Comparison of ENCODE assay signal across 1 cellular context in genomic region chr6:31806470-31807272, GRCh38.
TF ChIP-seq lines count a peak whose summit lies in the region.

Gene LSM2 (minus strand): TSS chr6:31806966. CDS start chr6:31806757, 209 bp downstream.

TF ChIP-seq in HepG2, 621 proteins besides CTCF, POLR2A, EP300 and RAD21 (continued from another document and continues in another):
- TF ChIP-seq, protein P1, sequence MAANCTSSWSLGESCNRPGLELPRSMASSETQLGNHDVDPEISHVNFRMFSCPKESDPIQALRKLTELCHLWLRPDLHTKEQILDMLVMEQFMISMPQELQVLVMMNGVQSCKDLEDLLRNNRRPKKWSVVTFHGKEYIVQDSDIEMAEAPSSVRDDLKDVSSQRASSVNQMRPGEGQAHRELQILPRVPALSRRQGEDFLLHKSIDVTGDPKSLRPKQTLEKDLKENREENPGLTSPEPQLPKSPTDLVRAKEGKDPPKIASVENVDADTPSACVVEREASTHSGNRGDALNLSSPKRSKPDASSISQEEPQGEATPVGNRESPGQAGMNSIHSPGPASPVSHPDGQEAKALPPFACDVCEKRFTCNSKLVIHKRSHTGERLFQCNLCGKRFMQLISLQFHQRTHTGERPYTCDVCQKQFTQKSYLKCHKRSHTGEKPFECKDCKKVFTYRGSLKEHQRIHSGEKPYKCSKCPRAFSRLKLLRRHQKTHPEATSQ (CRISPR knock-in tag; IDR thresholded peaks at IDR 0.05; ENCODE audit: borderline replicate concordance) = peak; percentile 89; the same call in 1 of the 2 replicates
- peak; percentile 97 for TF ChIP-seq IKZF4 (CRISPR knock-in tag; IDR thresholded peaks at IDR 0.05; ENCODE audit: borderline replicate concordance, low read depth, not compliant biosample characterization)
- no peak for TF ChIP-seq ZNF17 (CRISPR knock-in tag; IDR thresholded peaks at IDR 0.05)
- no peak for TF ChIP-seq RARA (CRISPR knock-in tag; IDR thresholded peaks at IDR 0.05)
- TF ChIP-seq ZNF33A (CRISPR knock-in tag; IDR thresholded peaks at IDR 0.05; ENCODE audit: borderline replicate concordance) = peak; percentile 80; the same call in 1 of the 2 replicates
- peak; percentile 79; the same call in 1 of the 2 replicates for TF ChIP-seq ZSCAN22 (CRISPR knock-in tag; IDR thresholded peaks at IDR 0.05)
- TF ChIP-seq ZFP36L1 (CRISPR knock-in tag; IDR thresholded peaks at IDR 0.05) = peak; percentile 93
- peak; percentile 67; the same call in 1 of the 2 replicates for TF ChIP-seq ZNF235 (CRISPR knock-in tag; IDR thresholded peaks at IDR 0.05; ENCODE audit: borderline replicate concordance)
- TF ChIP-seq MLXIP (CRISPR knock-in tag; IDR thresholded peaks at IDR 0.05; ENCODE audit: borderline replicate concordance) = peak; percentile 81; the same call in 1 of the 2 replicates
- TF ChIP-seq TRAFD1 (CRISPR knock-in tag; IDR thresholded peaks at IDR 0.05; ENCODE audit: borderline replicate concordance) = no peak
- no peak for TF ChIP-seq SMC3 (IDR thresholded peaks at IDR 0.05; ENCODE audit: low read length)
- TF ChIP-seq ZNF446 (CRISPR knock-in tag; IDR thresholded peaks at IDR 0.05) = peak; percentile 62; the same call in 1 of the 2 replicates
- no peak for TF ChIP-seq BRCA1 (CRISPR knock-in tag; IDR thresholded peaks at IDR 0.05)
- TF ChIP-seq, protein P2, sequence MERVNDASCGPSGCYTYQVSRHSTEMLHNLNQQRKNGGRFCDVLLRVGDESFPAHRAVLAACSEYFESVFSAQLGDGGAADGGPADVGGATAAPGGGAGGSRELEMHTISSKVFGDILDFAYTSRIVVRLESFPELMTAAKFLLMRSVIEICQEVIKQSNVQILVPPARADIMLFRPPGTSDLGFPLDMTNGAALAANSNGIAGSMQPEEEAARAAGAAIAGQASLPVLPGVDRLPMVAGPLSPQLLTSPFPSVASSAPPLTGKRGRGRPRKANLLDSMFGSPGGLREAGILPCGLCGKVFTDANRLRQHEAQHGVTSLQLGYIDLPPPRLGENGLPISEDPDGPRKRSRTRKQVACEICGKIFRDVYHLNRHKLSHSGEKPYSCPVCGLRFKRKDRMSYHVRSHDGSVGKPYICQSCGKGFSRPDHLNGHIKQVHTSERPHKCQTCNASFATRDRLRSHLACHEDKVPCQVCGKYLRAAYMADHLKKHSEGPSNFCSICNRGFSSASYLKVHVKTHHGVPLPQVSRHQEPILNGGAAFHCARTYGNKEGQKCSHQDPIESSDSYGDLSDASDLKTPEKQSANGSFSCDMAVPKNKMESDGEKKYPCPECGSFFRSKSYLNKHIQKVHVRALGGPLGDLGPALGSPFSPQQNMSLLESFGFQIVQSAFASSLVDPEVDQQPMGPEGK (CRISPR knock-in tag; IDR thresholded peaks at IDR 0.05) = peak; percentile 92
- 0 out of 2 replicates have a peak, but pooled peaks have one; percentile 38 for TF ChIP-seq ZNF816 (CRISPR knock-in tag; IDR thresholded peaks at IDR 0.05; ENCODE audit: borderline replicate concordance)
- TF ChIP-seq ZNF781 (CRISPR knock-in tag; IDR thresholded peaks at IDR 0.05; ENCODE audit: borderline replicate concordance, not compliant biosample characterization) = peak; percentile 78
- peak; percentile 54; the same call in 1 of the 2 replicates for TF ChIP-seq ZNF317 (CRISPR knock-in tag; IDR thresholded peaks at IDR 0.05)
- no peak for TF ChIP-seq ZNF7 (CRISPR knock-in tag; IDR thresholded peaks at IDR 0.05)
- peak; percentile 85 for TF ChIP-seq AGO2 (optimal IDR thresholded peaks at IDR 0.05; ENCODE audit: low read depth, low read length)
- TF ChIP-seq ZNF354B (CRISPR knock-in tag; IDR thresholded peaks at IDR 0.05) = peak; percentile 91; the same call in 1 of the 2 replicates
- no peak for TF ChIP-seq KAT2B (IDR thresholded peaks at IDR 0.05; ENCODE audit: borderline replicate concordance, low read depth, low read length)
- TF ChIP-seq, protein P3, sequence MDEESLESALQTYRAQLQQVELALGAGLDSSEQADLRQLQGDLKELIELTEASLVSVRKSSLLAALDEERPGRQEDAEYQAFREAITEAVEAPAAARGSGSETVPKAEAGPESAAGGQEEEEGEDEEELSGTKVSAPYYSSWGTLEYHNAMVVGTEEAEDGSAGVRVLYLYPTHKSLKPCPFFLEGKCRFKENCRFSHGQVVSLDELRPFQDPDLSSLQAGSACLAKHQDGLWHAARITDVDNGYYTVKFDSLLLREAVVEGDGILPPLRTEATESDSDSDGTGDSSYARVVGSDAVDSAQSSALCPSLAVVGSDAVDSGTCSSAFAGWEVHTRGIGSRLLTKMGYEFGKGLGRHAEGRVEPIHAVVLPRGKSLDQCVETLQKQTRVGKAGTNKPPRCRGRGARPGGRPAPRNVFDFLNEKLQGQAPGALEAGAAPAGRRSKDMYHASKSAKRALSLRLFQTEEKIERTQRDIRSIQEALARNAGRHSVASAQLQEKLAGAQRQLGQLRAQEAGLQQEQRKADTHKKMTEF (CRISPR knock-in tag; IDR thresholded peaks at IDR 0.05) = peak; percentile 97
- peak; percentile 93 for TF ChIP-seq HNRNPK (IDR thresholded peaks at IDR 0.05; ENCODE audit: low read depth, low read length, poor library complexity, severe bottlenecking)
- TF ChIP-seq, protein P4, sequence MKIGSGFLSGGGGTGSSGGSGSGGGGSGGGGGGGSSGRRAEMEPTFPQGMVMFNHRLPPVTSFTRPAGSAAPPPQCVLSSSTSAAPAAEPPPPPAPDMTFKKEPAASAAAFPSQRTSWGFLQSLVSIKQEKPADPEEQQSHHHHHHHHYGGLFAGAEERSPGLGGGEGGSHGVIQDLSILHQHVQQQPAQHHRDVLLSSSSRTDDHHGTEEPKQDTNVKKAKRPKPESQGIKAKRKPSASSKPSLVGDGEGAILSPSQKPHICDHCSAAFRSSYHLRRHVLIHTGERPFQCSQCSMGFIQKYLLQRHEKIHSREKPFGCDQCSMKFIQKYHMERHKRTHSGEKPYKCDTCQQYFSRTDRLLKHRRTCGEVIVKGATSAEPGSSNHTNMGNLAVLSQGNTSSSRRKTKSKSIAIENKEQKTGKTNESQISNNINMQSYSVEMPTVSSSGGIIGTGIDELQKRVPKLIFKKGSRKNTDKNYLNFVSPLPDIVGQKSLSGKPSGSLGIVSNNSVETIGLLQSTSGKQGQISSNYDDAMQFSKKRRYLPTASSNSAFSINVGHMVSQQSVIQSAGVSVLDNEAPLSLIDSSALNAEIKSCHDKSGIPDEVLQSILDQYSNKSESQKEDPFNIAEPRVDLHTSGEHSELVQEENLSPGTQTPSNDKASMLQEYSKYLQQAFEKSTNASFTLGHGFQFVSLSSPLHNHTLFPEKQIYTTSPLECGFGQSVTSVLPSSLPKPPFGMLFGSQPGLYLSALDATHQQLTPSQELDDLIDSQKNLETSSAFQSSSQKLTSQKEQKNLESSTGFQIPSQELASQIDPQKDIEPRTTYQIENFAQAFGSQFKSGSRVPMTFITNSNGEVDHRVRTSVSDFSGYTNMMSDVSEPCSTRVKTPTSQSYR (CRISPR knock-in tag; IDR thresholded peaks at IDR 0.05; ENCODE audit: borderline replicate concordance) = peak; percentile 63; the same call in 1 of the 2 replicates
- no peak for TF ChIP-seq ZNF121 (CRISPR knock-in tag; IDR thresholded peaks at IDR 0.05)
- TF ChIP-seq ZNF790 (CRISPR knock-in tag; IDR thresholded peaks at IDR 0.05; ENCODE audit: borderline replicate concordance) = no peak
- peak; percentile 50; the same call in 1 of the 2 replicates for TF ChIP-seq TFE3 (CRISPR knock-in tag; IDR thresholded peaks at IDR 0.05)
- TF ChIP-seq TEF (CRISPR knock-in tag; IDR thresholded peaks at IDR 0.05) = no peak
- 0 out of 2 replicates have a peak, but pooled peaks have one; percentile 21 for TF ChIP-seq DNMT3B (CRISPR knock-in tag; conservative IDR thresholded peaks at IDR 0.05)
- TF ChIP-seq DDIT3 (CRISPR knock-in tag; IDR thresholded peaks at IDR 0.05) = no peak
- TF ChIP-seq, protein P5, sequence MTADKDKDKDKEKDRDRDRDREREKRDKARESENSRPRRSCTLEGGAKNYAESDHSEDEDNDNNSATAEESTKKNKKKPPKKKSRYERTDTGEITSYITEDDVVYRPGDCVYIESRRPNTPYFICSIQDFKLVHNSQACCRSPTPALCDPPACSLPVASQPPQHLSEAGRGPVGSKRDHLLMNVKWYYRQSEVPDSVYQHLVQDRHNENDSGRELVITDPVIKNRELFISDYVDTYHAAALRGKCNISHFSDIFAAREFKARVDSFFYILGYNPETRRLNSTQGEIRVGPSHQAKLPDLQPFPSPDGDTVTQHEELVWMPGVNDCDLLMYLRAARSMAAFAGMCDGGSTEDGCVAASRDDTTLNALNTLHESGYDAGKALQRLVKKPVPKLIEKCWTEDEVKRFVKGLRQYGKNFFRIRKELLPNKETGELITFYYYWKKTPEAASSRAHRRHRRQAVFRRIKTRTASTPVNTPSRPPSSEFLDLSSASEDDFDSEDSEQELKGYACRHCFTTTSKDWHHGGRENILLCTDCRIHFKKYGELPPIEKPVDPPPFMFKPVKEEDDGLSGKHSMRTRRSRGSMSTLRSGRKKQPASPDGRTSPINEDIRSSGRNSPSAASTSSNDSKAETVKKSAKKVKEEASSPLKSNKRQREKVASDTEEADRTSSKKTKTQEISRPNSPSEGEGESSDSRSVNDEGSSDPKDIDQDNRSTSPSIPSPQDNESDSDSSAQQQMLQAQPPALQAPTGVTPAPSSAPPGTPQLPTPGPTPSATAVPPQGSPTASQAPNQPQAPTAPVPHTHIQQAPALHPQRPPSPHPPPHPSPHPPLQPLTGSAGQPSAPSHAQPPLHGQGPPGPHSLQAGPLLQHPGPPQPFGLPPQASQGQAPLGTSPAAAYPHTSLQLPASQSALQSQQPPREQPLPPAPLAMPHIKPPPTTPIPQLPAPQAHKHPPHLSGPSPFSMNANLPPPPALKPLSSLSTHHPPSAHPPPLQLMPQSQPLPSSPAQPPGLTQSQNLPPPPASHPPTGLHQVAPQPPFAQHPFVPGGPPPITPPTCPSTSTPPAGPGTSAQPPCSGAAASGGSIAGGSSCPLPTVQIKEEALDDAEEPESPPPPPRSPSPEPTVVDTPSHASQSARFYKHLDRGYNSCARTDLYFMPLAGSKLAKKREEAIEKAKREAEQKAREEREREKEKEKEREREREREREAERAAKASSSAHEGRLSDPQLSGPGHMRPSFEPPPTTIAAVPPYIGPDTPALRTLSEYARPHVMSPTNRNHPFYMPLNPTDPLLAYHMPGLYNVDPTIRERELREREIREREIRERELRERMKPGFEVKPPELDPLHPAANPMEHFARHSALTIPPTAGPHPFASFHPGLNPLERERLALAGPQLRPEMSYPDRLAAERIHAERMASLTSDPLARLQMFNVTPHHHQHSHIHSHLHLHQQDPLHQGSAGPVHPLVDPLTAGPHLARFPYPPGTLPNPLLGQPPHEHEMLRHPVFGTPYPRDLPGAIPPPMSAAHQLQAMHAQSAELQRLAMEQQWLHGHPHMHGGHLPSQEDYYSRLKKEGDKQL (CRISPR knock-in tag; IDR thresholded peaks at IDR 0.05; ENCODE audit: low read depth) = peak; percentile 17; the same call in 1 of the 2 replicates
- TF ChIP-seq CEBPB (IDR thresholded peaks at IDR 0.05; ENCODE audit: borderline replicate concordance, low read depth, low read length) = no peak
- peak; percentile 98 for TF ChIP-seq ZNF501 (CRISPR knock-in tag; IDR thresholded peaks at IDR 0.05)
- peak; percentile 73 for TF ChIP-seq RCOR2 (CRISPR knock-in tag; IDR thresholded peaks at IDR 0.05)
- TF ChIP-seq SATB2 (CRISPR knock-in tag; IDR thresholded peaks at IDR 0.05) = peak; percentile 75; the same call in 1 of the 2 replicates
